Comparison of ENCODE assay signal across 23 cellular contexts in the genomic region with DNA sequence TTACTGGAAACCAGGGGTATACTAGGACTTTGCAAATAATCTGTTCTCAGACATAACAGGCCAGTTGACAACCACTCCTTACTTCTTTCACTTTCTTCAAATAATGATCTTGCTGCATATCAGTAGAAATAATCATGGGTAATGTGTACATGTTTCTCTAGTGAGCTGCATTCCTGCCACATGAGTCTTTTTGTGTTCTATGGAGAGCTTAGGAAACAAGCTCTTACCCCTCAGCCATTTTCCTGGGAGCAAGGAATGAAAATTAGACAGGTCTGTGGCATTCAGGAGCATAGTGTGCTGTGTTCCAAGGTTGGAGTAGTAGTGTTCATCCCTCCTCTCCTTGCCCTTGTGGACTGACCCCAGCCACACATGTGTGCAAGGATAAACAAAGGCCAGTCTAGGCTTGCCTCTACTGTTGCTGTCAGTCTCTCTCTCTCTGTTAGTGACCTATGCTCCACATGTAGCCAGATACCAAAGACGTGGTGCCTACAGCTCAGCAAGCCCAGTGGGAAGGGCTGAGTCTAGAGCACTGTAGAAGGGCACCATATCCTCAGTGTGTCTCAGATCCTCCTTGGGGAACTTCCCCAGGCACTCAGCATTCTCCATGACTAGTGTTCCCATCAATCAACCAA. TPM values are rescaled to one million over a fixed set of nuclear protein-coding genes. Genes with fewer than 3 reads are reported as not detected.
DNase-seq lines count a peak whose midpoint lies in the region; ATAC-seq, FAIRE-seq and TF ChIP-seq lines count a peak whose summit lies in the region.
"Had no signal": no experiment of that assay in that cellular context is flagged by ENCODE, and none has a peak within 500 bp of the region (broad histone marks: within the 10 kb centered on the region; RNA-seq: fewer than 3 reads in every experiment).

No MANE protein-coding gene starts in this region.

- no peak overlapping the region for H3K27ac ChIP-seq in PC-3 (ENCODE audit: low read length)
- H3K27ac ChIP-seq in keratinocyte (ENCODE audit: control insufficient read depth, insufficient read depth, low read length), result no peak overlapping the region
- H3K27ac ChIP-seq in HepG2 (ENCODE audit: extremely low read length, insufficient read depth, low read length), result no peak overlapping the region
- H3K27ac ChIP-seq: gastroesophageal sphincter, prostate gland, vagina had no signal

- BruUV-seq in PC-3 (replicated peaks; lab: Mats Ljungman, UMichigan), result no TSS peak
- BruUV-seq in HepG2 (replicated peaks; lab: Mats Ljungman, UMichigan), result no TSS peak

- H3K9me1 ChIP-seq in keratinocyte (ENCODE audit: control insufficient read depth, extremely low read depth, insufficient read depth, low read length), result no peaks in the 10 kb centered on the region

- H3K36me3 ChIP-seq in PC-3 (ENCODE audit: low read depth, low read length) (no peaks in the 10 kb centered on the region), keratinocyte (ENCODE audit: control insufficient read depth in 2 of 2, extremely low read depth in 1 of 2, insufficient read depth in 2 of 2, low read length in 2 of 2) (no peaks in the 10 kb centered on the region), HepG2 (replicated peaks in 1 of 2; ENCODE audit: control insufficient read depth in 1 of 2, insufficient read depth in 2 of 2, low read length in 2 of 2) (no peaks in the 10 kb centered on the region)
- H3K36me3 ChIP-seq: gastroesophageal sphincter, prostate gland, vagina had no signal

- H3K79me2 ChIP-seq in PC-3 (ENCODE audit: low read length) (no peaks in the 10 kb centered on the region), keratinocyte (ENCODE audit: control insufficient read depth, insufficient read depth, low read length) (no peaks in the 10 kb centered on the region), HepG2 (ENCODE audit: insufficient read depth, low read length) (no peaks in the 10 kb centered on the region)

- no peak for TF ChIP-seq RAD21 in HepG2 (CRISPR knock-in tag; IDR thresholded peaks at IDR 0.05)

- no peaks in the 10 kb centered on the region for H3F3A ChIP-seq in PC-3 (ENCODE audit: low read length, unreplicated experiment)

- in situ Hi-C loops in HepG2 (cut with HindIII; ENCODE audit: extremely low pct_ligation_motif_present, low pct_unique_long_range_greater_than_20kb), result loop anchor here (25.0 kb wide), 1 partner anchor 807 kb away; no protein-coding TSS in a partner anchor

- no peak for TF ChIP-seq EP300 in HepG2 (IDR thresholded peaks at IDR 0.05; ENCODE audit: low read depth in 2 of 2, low read length in 2 of 2)
- no peak for TF ChIP-seq EP300 in HepG2 (CRISPR knock-in tag; IDR thresholded peaks at IDR 0.05; ENCODE audit: borderline replicate concordance)

- DNase-seq in AG10803 (ENCODE audit: low read depth), result peak; percentile 67
- DNase-seq in PC-3, result peak; percentile 9
- peak; percentile 40 to 69 for DNase-seq in cardiac fibroblast (ENCODE audit: low read depth in 2 of 2)
- peak; percentile 4 for DNase-seq in keratinocyte (ENCODE audit: low read depth, low spot score)
- no peak for DNase-seq in stimulated activated CD4-positive, alpha-beta T cell treated with anti-CD3 and anti-CD28 coated beads, Interleukin-4, amount 100 ng/mL, for 24 hours
- no peak for DNase-seq in activated T-helper 2 cell treated with anti-CD3 and anti-CD28 coated beads, Interferon-gamma antibody, Interleukin-2, Interleukin-4, amounts not matched to agents 10 μg/mL and 5 μg/mL and 100 μg/mL, durations not matched to agents 14 hours and 24 hours and 36 hours (ENCODE audit: low spot score)
- DNase-seq in HepG2 (ENCODE audit: low spot score), result no peak
- DNase-seq: activated CD4-positive, alpha-beta T cell treated with anti-CD3 and anti-CD28 coated beads for 4 hours; activated CD8-positive, alpha-beta memory T cell treated with anti-CD3 and anti-CD28 coated beads, Interleukin-2, amount 50 U/mL, for 48 hours; activated naive CD4-positive, alpha-beta T cell treated with anti-CD3 and anti-CD28 coated beads, Interleukin-2, amount 50 U/mL, for 16 hours; central memory CD4-positive, alpha-beta T cell; effector CD8-positive, alpha-beta T cell; NCI-H446; stimulated activated naive CD8-positive, alpha-beta T cell treated with anti-CD3 and anti-CD28 coated beads, Interleukin-15, Interleukin-2, amounts not matched to agents 100 U/mL and 50 U/mL, for 24 hours had no signal

- no peaks in the 10 kb centered on the region for H3K4me1 ChIP-seq in PC-3 (ENCODE audit: insufficient read depth, low read length)
- H3K4me1 ChIP-seq in keratinocyte (ENCODE audit: control insufficient read depth, extremely low read depth, insufficient read depth, low read length), result peaks cover 7% of the 10 kb centered on the region
- no peaks in the 10 kb centered on the region for H3K4me1 ChIP-seq in HepG2 (ENCODE audit: insufficient read depth, low read length)
- H3K4me1 ChIP-seq: gastroesophageal sphincter, prostate gland, vagina had no signal

- peak; percentile 57 for FAIRE-seq in keratinocyte (lab: Jason Lieb, UNC)
- no peak for FAIRE-seq in HepG2 (lab: Jason Lieb, UNC)
- FAIRE-seq: G401.6, GM12892, H1 had no signal

- no peak overlapping the region for H3K4me3 Mint-ChIP-seq in activated T-helper 2 cell treated with anti-CD3 and anti-CD28 coated beads, Interferon-gamma antibody, Interleukin-2, Interleukin-4, amounts not matched to agents 10 μg/mL and 5 μg/mL and 100 μg/mL, durations not matched to agents 14 hours and 24 hours and 36 hours (ENCODE audit: low read depth)
- H3K4me3 Mint-ChIP-seq: natural killer cell treated with Interleukin-12 subunit alpha and Interleukin-12 subunit beta and Interleukin-15 and Interleukin-18, amount 100 ng/mL, for 72 hours had no signal

- intact Hi-C loops in PC-3 (cut with micrococcal nuclease), result no loop called here
- intact Hi-C loops in activated T-helper 2 cell treated with anti-CD3 and anti-CD28 coated beads, Interferon-gamma antibody, Interleukin-2, Interleukin-4, amounts not matched to agents 10 μg/mL and 5 μg/mL and 100 μg/mL, durations not matched to agents 14 hours and 24 hours and 36 hours (cut with micrococcal nuclease), result no loop called here
- intact Hi-C loops in HepG2 (cut with micrococcal nuclease; ENCODE audit: unreplicated experiment), result no loop called here

- no peak for ATAC-seq in PC-3
- ATAC-seq in GM18517 (IDR thresholded peaks at IDR 0.05; ENCODE audit: unreplicated experiment), result no peak
- ATAC-seq in HepG2, result no peak
- ATAC-seq: gastroesophageal sphincter; natural killer cell treated with Interleukin-12 subunit alpha and Interleukin-12 subunit beta and Interleukin-15 and Interleukin-18, amount 100 ng/mL, for 72 hours; stimulated activated naive CD8-positive, alpha-beta T cell treated with anti-CD3 and anti-CD28 coated beads, Interleukin-15, Interleukin-2, amounts not matched to agents 100 U/mL and 50 U/mL, for 24 hours had no signal

- no peaks in the 10 kb centered on the region for H4K20me1 ChIP-seq in PC-3 (ENCODE audit: low read length)
- H4K20me1 ChIP-seq in keratinocyte (ENCODE audit: control insufficient read depth, extremely low read depth, insufficient read depth, low read length), result no peaks in the 10 kb centered on the region
- no peaks in the 10 kb centered on the region for H4K20me1 ChIP-seq in HepG2 (ENCODE audit: insufficient read depth, low read length)

- H3K9me3 ChIP-seq in PC-3 (ENCODE audit: low read length) (no peaks in the 10 kb centered on the region), keratinocyte (ENCODE audit: control insufficient read depth, low read depth, low read length) (no peaks in the 10 kb centered on the region), HepG2 (ENCODE audit: low read length) (no peaks in the 10 kb centered on the region)
- H3K9me3 ChIP-seq: gastroesophageal sphincter, prostate gland, vagina had no signal

- dilution Hi-C loops in keratinocyte (cut with MboI; ENCODE audit: extremely low pct_ligation_motif_present, low sequenced_read_pairs), result no loop called here

- no peaks in the 10 kb centered on the region for H3K9me3 Mint-ChIP-seq in activated T-helper 2 cell treated with anti-CD3 and anti-CD28 coated beads, Interferon-gamma antibody, Interleukin-2, Interleukin-4, amounts not matched to agents 10 μg/mL and 5 μg/mL and 100 μg/mL, durations not matched to agents 14 hours and 24 hours and 36 hours
- H3K9me3 Mint-ChIP-seq: natural killer cell treated with Interleukin-12 subunit alpha and Interleukin-12 subunit beta and Interleukin-15 and Interleukin-18, amount 100 ng/mL, for 72 hours had no signal

- H3K9me2 ChIP-seq in PC-3 (replicated peaks; ENCODE audit: low read length), result no peaks in the 10 kb centered on the region

- H3K4me1 Mint-ChIP-seq in activated T-helper 2 cell treated with anti-CD3 and anti-CD28 coated beads, Interferon-gamma antibody, Interleukin-2, Interleukin-4, amounts not matched to agents 10 μg/mL and 5 μg/mL and 100 μg/mL, durations not matched to agents 14 hours and 24 hours and 36 hours (ENCODE audit: low read depth), result no peaks in the 10 kb centered on the region

- H3K27ac Mint-ChIP-seq in activated T-helper 2 cell treated with anti-CD3 and anti-CD28 coated beads, Interferon-gamma antibody, Interleukin-2, Interleukin-4, amounts not matched to agents 10 μg/mL and 5 μg/mL and 100 μg/mL, durations not matched to agents 14 hours and 24 hours and 36 hours, result no peak overlapping the region
- H3K27ac Mint-ChIP-seq: natural killer cell treated with Interleukin-12 subunit alpha and Interleukin-12 subunit beta and Interleukin-15 and Interleukin-18, amount 100 ng/mL, for 72 hours had no signal

- no peak overlapping the region for H3K4me3 ChIP-seq in AG10803 (ENCODE audit: low read length)
- H3K4me3 ChIP-seq in PC-3 (ENCODE audit: low read length), result no peak overlapping the region
- no peak overlapping the region for H3K4me3 ChIP-seq in cardiac fibroblast (replicated peaks in 1 of 2; ENCODE audit: low read depth in 2 of 2, low read length in 2 of 2)
- no peak overlapping the region for H3K4me3 ChIP-seq in keratinocyte (ENCODE audit: control insufficient read depth in 2 of 3, extremely low read depth in 1 of 3, insufficient read depth in 2 of 3, low read depth in 1 of 3, low read length in 3 of 3)
- no peak overlapping the region for H3K4me3 ChIP-seq in HepG2 (replicated peaks in 1 of 3; ENCODE audit: insufficient read depth in 1 of 3, low read depth in 2 of 3, low read length in 3 of 3)
- H3K4me3 ChIP-seq: gastroesophageal sphincter, lung, prostate gland, vagina had no signal

- TF ChIP-seq POLR2A in HepG2 (IDR thresholded peaks at IDR 0.05; ENCODE audit: insufficient read depth in 1 of 2, low read depth in 2 of 2, low read length in 2 of 2), result no peak

- POLR2A ChIA-PET in PC-3 (lab: Charles Lee; ENCODE audit: unreplicated experiment) (no interaction called here), HepG2 (lab: Yijun Ruan, JAX) (no interaction called here)

- H3K27me3 ChIP-seq in PC-3 (ENCODE audit: low read length) (peaks cover 26% of the 10 kb centered on the region), keratinocyte (ENCODE audit: control insufficient read depth, extremely low read depth, insufficient read depth, low read length) (no peaks in the 10 kb centered on the region), HepG2 (ENCODE audit: control insufficient read depth in 1 of 2, insufficient read depth in 2 of 2, low read length in 2 of 2) (peaks cover 0 to 16% of the 10 kb centered on the region in 2 experiments; a peak in 2 of 5 replicates)
- H3K27me3 ChIP-seq: gastroesophageal sphincter, vagina had no signal

- no peaks in the 10 kb centered on the region for H3K36me3 Mint-ChIP-seq in activated T-helper 2 cell treated with anti-CD3 and anti-CD28 coated beads, Interferon-gamma antibody, Interleukin-2, Interleukin-4, amounts not matched to agents 10 μg/mL and 5 μg/mL and 100 μg/mL, durations not matched to agents 14 hours and 24 hours and 36 hours (ENCODE audit: low read depth)
- H3K36me3 Mint-ChIP-seq: natural killer cell treated with Interleukin-12 subunit alpha and Interleukin-12 subunit beta and Interleukin-15 and Interleukin-18, amount 100 ng/mL, for 72 hours had no signal

- H2AFZ ChIP-seq in PC-3 (ENCODE audit: low read length) (no peak overlapping the region), keratinocyte (ENCODE audit: control insufficient read depth, low read length) (peak overlapping the region; percentile 51), HepG2 (ENCODE audit: low read length) (no peak overlapping the region)

- TF ChIP-seq CTCF in AG10803 (conservative IDR thresholded peaks at IDR 0.05; ENCODE audit: low read length) (peak; percentile 8; the same call in 1 of the 2 replicates), PC-3 (conservative IDR thresholded peaks at IDR 0.05; ENCODE audit: low read depth, low read length) (no peak), cardiac fibroblast (IDR thresholded peaks at IDR 0.05; ENCODE audit: low read depth, low read length) (no peak), keratinocyte (optimal IDR thresholded peaks at IDR 0.05 in 1 of 3, IDR thresholded peaks at IDR 0.05 in 1 of 3, conservative IDR thresholded peaks at IDR 0.05 in 1 of 3; ENCODE audit: extremely low read depth in 1 of 3, insufficient read depth in 2 of 3, low read length in 3 of 3) (no peak), HepG2 (CRISPR knock-in tag; IDR thresholded peaks at IDR 0.05) (no peak)

- CTCF ChIA-PET in PC-3 (lab: Charles Lee), result no interaction called here
- CTCF ChIA-PET in HepG2 (lab: Yijun Ruan, JAX; ENCODE audit: low intra/inter-chr PET ratio, low total read pairs), result no interaction called here

- no CpG with 5 or more reads among the region's 1 CpG for WGBS in HepG2 (ENCODE audit: low lambda C conversion rate)

- H3K9ac ChIP-seq in PC-3 (ENCODE audit: low read length) (no peak overlapping the region), keratinocyte (ENCODE audit: control insufficient read depth, extremely low read depth, insufficient read depth, low read length) (no peak overlapping the region), HepG2 (ENCODE audit: insufficient read depth, low read depth, low read length) (no peak overlapping the region)

- H3K27me3 Mint-ChIP-seq in activated T-helper 2 cell treated with anti-CD3 and anti-CD28 coated beads, Interferon-gamma antibody, Interleukin-2, Interleukin-4, amounts not matched to agents 10 μg/mL and 5 μg/mL and 100 μg/mL, durations not matched to agents 14 hours and 24 hours and 36 hours (ENCODE audit: low read depth), result peaks cover 10% of the 10 kb centered on the region

- H3K4me2 ChIP-seq in PC-3 (ENCODE audit: low read length) (no peak overlapping the region), keratinocyte (ENCODE audit: control insufficient read depth, extremely low read depth, insufficient read depth, low read depth, low read length) (no peak overlapping the region), HepG2 (ENCODE audit: low read depth, low read length) (no peak overlapping the region)

RNA-seq across cellular contexts. Expression of a gene that starts 11.5 kb away (rescaled TPM):
- total RNA-seq in PC-3 (2014; rRNA removed) (not detected in 2 replicates), HepG2 (2016; rRNA removed; fragmentation: Illumina TruSeq; extraction: Trizol) (not detected in 2 replicates)
- polyA plus RNA-seq in keratinocyte (not detected in 3 replicates), HepG2 (2011; rRNA removed) (not detected in 2 replicates)
- polyA plus RNA-seq in keratinocyte (2011; ENCODE audit: low read depth), result not detected
- not detected in 2 replicates for polyA plus RNA-seq in keratinocyte (2011; cell fraction: cytosol; rRNA removed)
- not detected in 2 replicates for polyA plus RNA-seq in keratinocyte (2011; cell fraction: nucleus; rRNA removed)
- polyA plus RNA-seq in keratinocyte (2012; ENCODE audit: low replicate concordance), result not detected in 2 replicates
- polyA minus RNA-seq in keratinocyte, result not detected in 3 replicates
- polyA minus RNA-seq in keratinocyte (2011; cell fraction: cytosol; rRNA and poly(A)+ RNA removed), result not detected
- not detected in 2 replicates for polyA minus RNA-seq in keratinocyte (2011; cell fraction: nucleus; rRNA and poly(A)+ RNA removed)
- not detected in 2 replicates for total RNA-seq in activated T-helper 2 cell treated with anti-CD3 and anti-CD28 coated beads, Interferon-gamma antibody, Interleukin-2, Interleukin-4, amounts not matched to agents 10 μg/mL and 5 μg/mL and 100 μg/mL, durations not matched to agents 14 hours and 24 hours and 36 hours
- not detected in 2 replicates for total RNA-seq in HepG2 (2016; cell fraction: cytosol; rRNA removed; fragmentation: Illumina TruSeq; extraction: Trizol; ENCODE audit: low read depth)
- total RNA-seq in HepG2 (2016; cell fraction: insoluble cytoplasmic fraction; rRNA removed; fragmentation: Illumina TruSeq; extraction: Trizol), result not detected in 2 replicates
- total RNA-seq in HepG2 (2016; cell fraction: membrane; rRNA removed; fragmentation: Illumina TruSeq; extraction: Trizol), result not detected in 2 replicates
- total RNA-seq in HepG2 (2016; cell fraction: nucleus; rRNA removed; fragmentation: Illumina TruSeq; extraction: Trizol), result not detected in 2 replicates
- not detected in 2 replicates for polyA plus RNA-seq in HepG2 (2011; cell fraction: cytosol; rRNA removed)
- polyA plus RNA-seq in HepG2 (2011; cell fraction: nucleus; rRNA removed), result not detected in 2 replicates
- polyA plus RNA-seq in HepG2 (2012), result not detected in 2 replicates
- polyA plus RNA-seq in HepG2 (2016; cell fraction: cytosol; fragmentation: Illumina TruSeq; extraction: Trizol; ENCODE audit: low read depth), result not detected in 2 replicates
- polyA plus RNA-seq in HepG2 (2016; cell fraction: insoluble cytoplasmic fraction; fragmentation: Illumina TruSeq; extraction: Trizol; ENCODE audit: low read depth), result not detected in 2 replicates
- not detected in 2 replicates for polyA plus RNA-seq in HepG2 (2016; cell fraction: membrane; fragmentation: Illumina TruSeq; extraction: Trizol; ENCODE audit: low read depth)
- not detected in 2 replicates for polyA plus RNA-seq in HepG2 (2016; cell fraction: nucleus; fragmentation: Illumina TruSeq; extraction: Trizol; ENCODE audit: insufficient read depth, low read depth)
- not detected in 2 replicates for polyA minus RNA-seq in HepG2 (2011; rRNA and poly(A)+ RNA removed; ENCODE audit: low replicate concordance)
- not detected in 2 replicates for polyA minus RNA-seq in HepG2 (2011; cell fraction: cytosol; rRNA and poly(A)+ RNA removed)
- not detected in 2 replicates for polyA minus RNA-seq in HepG2 (2011; cell fraction: nucleus; rRNA and poly(A)+ RNA removed)
- total RNA-seq: natural killer cell treated with Interleukin-12 subunit alpha and Interleukin-12 subunit beta and Interleukin-15 and Interleukin-18, amount 100 ng/mL, for 72 hours had no signal

Comparison
In these comparisons a context has a peak if more than half of its experiments do, and no peak if none do; other contexts are left out.
1. DNase-seq: peak in AG10803 (single experiment), PC-3 (single experiment), cardiac fibroblast (2 of 2) and keratinocyte (single experiment); none in stimulated activated CD4-positive, alpha-beta T cell treated with anti-CD3 and anti-CD28 coated beads, Interleukin-4, amount 100 ng/mL, for 24 hours (single experiment), activated T-helper 2 cell treated with anti-CD3 and anti-CD28 coated beads, Interferon-gamma antibody, Interleukin-2, Interleukin-4, amounts not matched to agents 10 μg/mL and 5 μg/mL and 100 μg/mL, durations not matched to agents 14 hours and 24 hours and 36 hours (single experiment) and HepG2 (single experiment).